In genomic region chr17:2602597-2603017, GRCh38 we compare ENCODE assay signal across 12 cellular contexts. TPM values are rescaled to one million over a fixed set of nuclear protein-coding genes. Genes with fewer than 3 reads are reported as not detected.
DNase-seq lines count a peak whose midpoint lies in the region; ATAC-seq and TF ChIP-seq lines count a peak whose summit lies in the region.
"Had no signal": no experiment of that assay in that cellular context is flagged by ENCODE, and none has a peak within 500 bp of the region (broad histone marks: within the 10 kb centered on the region; RNA-seq: fewer than 3 reads in every experiment).

No MANE protein-coding gene starts in this region.

- peaks cover 6% of the 10 kb centered on the region; the same call in 1 of the 2 replicates for H3K36me3 ChIP-seq in PC-9 (ENCODE audit: low read depth)
- H3K36me3 ChIP-seq in hepatocyte (replicated peaks; ENCODE audit: insufficient read depth, low read depth), result no peaks in the 10 kb centered on the region
- no peaks in the 10 kb centered on the region for H3K36me3 ChIP-seq in thoracic aorta
- H3K36me3 ChIP-seq: uterus had no signal

- peak overlapping the region; percentile 2 for H3K27ac Mint-ChIP-seq in activated naive CD4-positive, alpha-beta T cell treated with anti-CD3 and anti-CD28 coated beads for 36 hours
- H3K27ac Mint-ChIP-seq: activated CD4-positive, alpha-beta T cell treated with anti-CD3 and anti-CD28 coated beads, Interleukin-2, amount 10 ng/mL, durations not matched to agents 7 days and 5 days had no signal

- no peak for ATAC-seq in thoracic aorta (ENCODE audit: insufficient number of reproducible peaks, low FRiP score, low read depth)

- intact Hi-C loops in activated naive CD4-positive, alpha-beta T cell treated with anti-CD3 and anti-CD28 coated beads for 36 hours (cut with micrococcal nuclease), result no loop called here
- intact Hi-C loops in PC-9 (cut with micrococcal nuclease; ENCODE audit: unreplicated experiment), result no loop called here

- no peak for TF ChIP-seq CTCF in PC-9 (conservative IDR thresholded peaks at IDR 0.05)
- no peak for TF ChIP-seq CTCF in hepatocyte (IDR thresholded peaks at IDR 0.05; ENCODE audit: poor library complexity)
- TF ChIP-seq CTCF in thoracic aorta (IDR thresholded peaks at IDR 0.05), result no peak
- no peak for TF ChIP-seq CTCF in GM10266 (IDR thresholded peaks at IDR 0.05; ENCODE audit: control insufficient read depth, insufficient read depth, low read depth, missing control alignments)

- H3K36me3 Mint-ChIP-seq in activated naive CD4-positive, alpha-beta T cell treated with anti-CD3 and anti-CD28 coated beads for 36 hours (ENCODE audit: low read depth), result peaks cover 8% of the 10 kb centered on the region

- peaks cover 60% of the 10 kb centered on the region for H3K4me1 Mint-ChIP-seq in activated naive CD4-positive, alpha-beta T cell treated with anti-CD3 and anti-CD28 coated beads for 36 hours (ENCODE audit: low read depth)

- peaks cover 99% of the 10 kb centered on the region for H4K20me1 ChIP-seq in PC-9 (ENCODE audit: insufficient read depth)
- peaks cover 100% of the 10 kb centered on the region for H4K20me1 ChIP-seq in hepatocyte (ENCODE audit: insufficient read depth, poor library complexity, severe bottlenecking)

- 48% methylated on average over 6 of the region's 6 CpGs for WGBS in hepatocyte (ENCODE audit: low lambda C conversion rate, missing lambda C conversion rate)

- H3K4me2 ChIP-seq in PC-9, result 0 out of 2 replicates have a peak overlapping the region, but pooled peaks have one; percentile 17
- H3K4me2 ChIP-seq in hepatocyte, result peak overlapping the region; percentile 44
- H3K4me2 ChIP-seq: BLaER1 had no signal

- peaks cover 28% of the 10 kb centered on the region for H3K4me1 ChIP-seq in PC-9 (replicated peaks; ENCODE audit: insufficient read depth)
- H3K4me1 ChIP-seq in hepatocyte (ENCODE audit: insufficient read depth), result peaks cover 8% of the 10 kb centered on the region
- H3K4me1 ChIP-seq in thoracic aorta (ENCODE audit: control insufficient read depth in 1 of 2, low read depth in 2 of 2), result peaks cover 54 to 91% of the 10 kb centered on the region in 2 donors

- H3K9me3 Mint-ChIP-seq in activated naive CD4-positive, alpha-beta T cell treated with anti-CD3 and anti-CD28 coated beads for 36 hours, result no peaks in the 10 kb centered on the region
- H3K9me3 Mint-ChIP-seq: activated CD4-positive, alpha-beta T cell treated with anti-CD3 and anti-CD28 coated beads, Interleukin-2, amount 10 ng/mL, durations not matched to agents 7 days and 5 days had no signal

- no peak overlapping the region for H3K4me3 Mint-ChIP-seq in activated naive CD4-positive, alpha-beta T cell treated with anti-CD3 and anti-CD28 coated beads for 36 hours
- H3K4me3 Mint-ChIP-seq: activated CD4-positive, alpha-beta T cell treated with anti-CD3 and anti-CD28 coated beads, Interleukin-2, amount 10 ng/mL, durations not matched to agents 7 days and 5 days had no signal

- CTCF ChIA-PET in activated naive CD4-positive, alpha-beta T cell treated with anti-CD3 and anti-CD28 coated beads for 36 hours (lab: Charles Lee), result no interaction called here
- CTCF ChIA-PET in PC-9 (lab: Charles Lee), result no interaction called here

- H3F3A ChIP-seq in PC-9 (ENCODE audit: insufficient read depth, low read depth), result peaks cover 36% of the 10 kb centered on the region

- H3K9me3 ChIP-seq in PC-9 (ENCODE audit: insufficient read depth, low read depth), result no peaks in the 10 kb centered on the region
- H3K9me3 ChIP-seq in hepatocyte (ENCODE audit: low read depth), result no peaks in the 10 kb centered on the region
- H3K9me3 ChIP-seq in thoracic aorta, result no peaks in the 10 kb centered on the region
- H3K9me3 ChIP-seq: BLaER1, uterus had no signal

- peak; percentile 19 for DNase-seq in activated naive CD4-positive, alpha-beta T cell treated with anti-CD3 and anti-CD28 coated beads for 36 hours
- DNase-seq in activated naive CD4-positive, alpha-beta T cell (lab: John Stamatoyannopoulos, UW), result no peak
- DNase-seq in PC-9 (peak in 1 of 2 experiments; percentile 60), hepatocyte (ENCODE audit: low spot score) (no peak), thoracic aorta (ENCODE audit: low spot score) (no peak), GF-D8 (lab: John Stamatoyannopoulos, UW) (no peak), LoVo (ENCODE audit: low spot score) (no peak), GM10266 (ENCODE audit: extremely low spot score) (no peak)
- DNase-seq: activated CD4-positive, alpha-beta T cell treated with anti-CD3 and anti-CD28 coated beads, Interleukin-2, amount 10 ng/mL, durations not matched to agents 7 days and 5 days; NCI-H1436; uterus had no signal

- H2AFZ ChIP-seq in PC-9 (no peak overlapping the region), hepatocyte (no peak overlapping the region)

- no peaks in the 10 kb centered on the region for H3K9me2 ChIP-seq in PC-9 (ENCODE audit: insufficient read depth)
- no peaks in the 10 kb centered on the region for H3K9me2 ChIP-seq in hepatocyte (replicated peaks; ENCODE audit: insufficient read depth)

- BruUV-seq in PC-9 (replicated peaks; lab: Mats Ljungman, UMichigan), result no TSS peak

- H3K27me3 ChIP-seq in PC-9 (ENCODE audit: insufficient read depth, low read depth) (no peaks in the 10 kb centered on the region), hepatocyte (no peaks in the 10 kb centered on the region), thoracic aorta (replicated peaks; ENCODE audit: insufficient read depth) (no peaks in the 10 kb centered on the region)
- H3K27me3 ChIP-seq: BLaER1, uterus had no signal

- no peaks in the 10 kb centered on the region for H3K27me3 Mint-ChIP-seq in activated naive CD4-positive, alpha-beta T cell treated with anti-CD3 and anti-CD28 coated beads for 36 hours (ENCODE audit: low read depth)
- H3K27me3 Mint-ChIP-seq: activated CD4-positive, alpha-beta T cell treated with anti-CD3 and anti-CD28 coated beads, Interleukin-2, amount 10 ng/mL, durations not matched to agents 7 days and 5 days had no signal

- H3K4me3 ChIP-seq in PC-9 (no peak overlapping the region), hepatocyte (no peak overlapping the region), thoracic aorta (peak overlapping the region; percentile 2)
- H3K4me3 ChIP-seq: BLaER1, uterus had no signal

- H3K27ac ChIP-seq in PC-9, result peak overlapping the region; percentile 26; the same call in 1 of the 2 replicates
- peak overlapping the region; percentile 14 for H3K27ac ChIP-seq in hepatocyte
- peak overlapping the region; percentile 5 to 8 for H3K27ac ChIP-seq in thoracic aorta
- H3K27ac ChIP-seq: BLaER1, uterus had no signal

- POLR2A ChIA-PET in PC-9 (lab: Charles Lee; ENCODE audit: unreplicated experiment), result interaction anchor here (0.7 kb wide), 1 partner anchor 9 kb away, joined by 5 read pairs; the partner anchor contains the start of gene PAFAH1B1

- H3K79me2 ChIP-seq in PC-9 (ENCODE audit: low read depth) (peaks cover 100% of the 10 kb centered on the region), hepatocyte (peaks cover 100% of the 10 kb centered on the region)

RNA-seq across cellular contexts. Expression of gene PAFAH1B1, which starts 9.2 kb away (rescaled TPM):
- total RNA-seq in activated naive CD4-positive, alpha-beta T cell treated with anti-CD3 and anti-CD28 coated beads for 36 hours, result 100 to 1,000 TPM; 142 to 145 TPM
- total RNA-seq in PC-9 (2021) (152 and 159 TPM in 2 replicates), hepatocyte (91.8 and 98.5 TPM in 2 replicates), thoracic aorta (100 to 1,000 TPM; 102 to 164 TPM)
- 37.5 and 47.0 TPM in 2 replicates for polyA plus RNA-seq in hepatocyte
